ENCODE assay signal across 1 cellular context in the genomic region with DNA sequence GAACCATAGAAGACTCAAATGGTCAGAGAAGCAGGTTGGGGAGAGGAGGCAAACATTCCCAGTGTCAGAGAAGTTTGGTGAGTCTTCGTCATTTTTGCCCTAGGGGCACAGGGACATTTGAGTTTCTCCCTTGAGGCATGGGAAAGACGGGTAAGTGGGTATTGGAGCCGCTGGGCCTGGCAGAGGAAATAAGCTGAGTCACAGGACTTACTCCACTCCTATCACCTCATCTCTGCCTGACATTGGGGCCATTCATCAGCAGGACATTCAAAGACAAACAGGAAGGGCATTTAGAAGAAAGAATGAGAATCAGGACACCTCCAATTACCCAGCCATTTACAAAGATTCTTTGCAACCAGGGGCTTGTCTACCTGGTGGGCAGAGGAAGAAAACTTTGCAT.
TF ChIP-seq lines count a peak whose summit lies in the region.

No MANE protein-coding gene starts in this region.

TF ChIP-seq in WTC11, 78 proteins besides CTCF, POLR2A, EP300 and RAD21 (continued from another document):
- TF ChIP-seq, protein P1, sequence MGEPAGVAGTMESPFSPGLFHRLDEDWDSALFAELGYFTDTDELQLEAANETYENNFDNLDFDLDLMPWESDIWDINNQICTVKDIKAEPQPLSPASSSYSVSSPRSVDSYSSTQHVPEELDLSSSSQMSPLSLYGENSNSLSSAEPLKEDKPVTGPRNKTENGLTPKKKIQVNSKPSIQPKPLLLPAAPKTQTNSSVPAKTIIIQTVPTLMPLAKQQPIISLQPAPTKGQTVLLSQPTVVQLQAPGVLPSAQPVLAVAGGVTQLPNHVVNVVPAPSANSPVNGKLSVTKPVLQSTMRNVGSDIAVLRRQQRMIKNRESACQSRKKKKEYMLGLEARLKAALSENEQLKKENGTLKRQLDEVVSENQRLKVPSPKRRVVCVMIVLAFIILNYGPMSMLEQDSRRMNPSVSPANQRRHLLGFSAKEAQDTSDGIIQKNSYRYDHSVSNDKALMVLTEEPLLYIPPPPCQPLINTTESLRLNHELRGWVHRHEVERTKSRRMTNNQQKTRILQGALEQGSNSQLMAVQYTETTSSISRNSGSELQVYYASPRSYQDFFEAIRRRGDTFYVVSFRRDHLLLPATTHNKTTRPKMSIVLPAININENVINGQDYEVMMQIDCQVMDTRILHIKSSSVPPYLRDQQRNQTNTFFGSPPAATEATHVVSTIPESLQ (CRISPR knock-in tag; IDR thresholded peaks at IDR 0.05) = no peak
- no peak for TF ChIP-seq CBFB (CRISPR knock-in tag; IDR thresholded peaks at IDR 0.05; ENCODE audit: low read depth)
- no peak for TF ChIP-seq ZNF281 (CRISPR knock-in tag; IDR thresholded peaks at IDR 0.05)
